In genomic region chr15:43977072-43977884, GRCh38 we compare ENCODE assay signal across 2 cellular contexts.
TF ChIP-seq lines count a peak whose summit lies in the region.

No MANE protein-coding gene starts in this region.

TF ChIP-seq in HepG2, 621 proteins besides CTCF, POLR2A, EP300 and RAD21:
- peak; percentile 30; the same call in 1 of the 2 replicates for TF ChIP-seq ATF7 (IDR thresholded peaks at IDR 0.05)
- TF ChIP-seq ATF7 (CRISPR knock-in tag; IDR thresholded peaks at IDR 0.05), result no peak
- TF ChIP-seq EEA1 (CRISPR knock-in tag; IDR thresholded peaks at IDR 0.05; ENCODE audit: borderline replicate concordance), result no peak
TF ChIP-seq in HepG2: peak in this region for 1.

TF ChIP-seq in GM12878, 131 proteins besides CTCF, POLR2A, EP300 and RAD21 (continues in another document):
- no peak for TF ChIP-seq BRCA1 (IDR thresholded peaks at IDR 0.05; ENCODE audit: low read depth, low read length)
- TF ChIP-seq RAD51 (IDR thresholded peaks at IDR 0.05), result no peak
- TF ChIP-seq ZZZ3 (IDR thresholded peaks at IDR 0.05; ENCODE audit: control insufficient read depth, insufficient read length, low read depth), result no peak
- TF ChIP-seq CUX1 (IDR thresholded peaks at IDR 0.05; ENCODE audit: insufficient replicate concordance, low read depth, low read length), result no peak
- TF ChIP-seq PRDM15 (CRISPR knock-in tag; IDR thresholded peaks at IDR 0.05), result no peak
- no peak for TF ChIP-seq RBBP5 (conservative IDR thresholded peaks at IDR 0.05)
- no peak for TF ChIP-seq KDM1A (IDR thresholded peaks at IDR 0.05; ENCODE audit: borderline replicate concordance)
- no peak for TF ChIP-seq CEBPB (IDR thresholded peaks at IDR 0.05; ENCODE audit: borderline replicate concordance in 1 of 2, low read depth in 2 of 2, low read length in 2 of 2)
- no peak for TF ChIP-seq YBX1 (IDR thresholded peaks at IDR 0.05)
- no peak for TF ChIP-seq RB1 (IDR thresholded peaks at IDR 0.05; ENCODE audit: borderline replicate concordance)
- TF ChIP-seq CBX3 (IDR thresholded peaks at IDR 0.05; ENCODE audit: borderline replicate concordance, low read depth), result no peak
- TF ChIP-seq ZNF274 (IDR thresholded peaks at IDR 0.05; ENCODE audit: insufficient read depth, insufficient read length), result no peak
- no peak for TF ChIP-seq JUND (IDR thresholded peaks at IDR 0.05; ENCODE audit: low read depth, low read length)
- peak; percentile 85 to 86 for TF ChIP-seq IKZF2 (IDR thresholded peaks at IDR 0.05)
- TF ChIP-seq GATAD2B (conservative IDR thresholded peaks at IDR 0.05; ENCODE audit: low read depth), result no peak
- no peak for TF ChIP-seq ZBTB4 (CRISPR knock-in tag; IDR thresholded peaks at IDR 0.05)
- no peak for TF ChIP-seq STAT1 (conservative IDR thresholded peaks at IDR 0.05)
- TF ChIP-seq HDAC2 (IDR thresholded peaks at IDR 0.05), result no peak
- no peak for TF ChIP-seq RCOR1 (conservative IDR thresholded peaks at IDR 0.05; ENCODE audit: low read depth, low read length)
- TF ChIP-seq SREBF1 (IDR thresholded peaks at IDR 0.05; ENCODE audit: low read length), result no peak
- no peak for TF ChIP-seq PML (IDR thresholded peaks at IDR 0.05; ENCODE audit: low read length)
- no peak for TF ChIP-seq E4F1 (IDR thresholded peaks at IDR 0.05; ENCODE audit: borderline replicate concordance, partially characterized antibody)
- TF ChIP-seq SKIL (IDR thresholded peaks at IDR 0.05; ENCODE audit: low read depth, poor library complexity, severe bottlenecking), result no peak
- TF ChIP-seq SUPT20H (IDR thresholded peaks at IDR 0.05; ENCODE audit: borderline replicate concordance, control insufficient read depth, low read depth, low read length), result no peak
- TF ChIP-seq FOS (IDR thresholded peaks at IDR 0.05; ENCODE audit: borderline replicate concordance, extremely low read depth, insufficient read length), result no peak
- TF ChIP-seq ZBED1 (IDR thresholded peaks at IDR 0.05; ENCODE audit: borderline replicate concordance), result no peak
- no peak for TF ChIP-seq ZNF687 (IDR thresholded peaks at IDR 0.05)
- peak; percentile 76 for TF ChIP-seq ATF2 (IDR thresholded peaks at IDR 0.05; ENCODE audit: low read length)
- TF ChIP-seq CBX5 (IDR thresholded peaks at IDR 0.05; ENCODE audit: low read depth), result peak; percentile 86; the same call in 1 of the 2 replicates
- TF ChIP-seq RELA (IDR thresholded peaks at IDR 0.05; ENCODE audit: borderline replicate concordance, partially characterized antibody), result no peak
- no peak for TF ChIP-seq E2F4 (IDR thresholded peaks at IDR 0.05; ENCODE audit: low read depth, low read length)
- TF ChIP-seq CHD2 (IDR thresholded peaks at IDR 0.05; ENCODE audit: borderline replicate concordance, low read depth, low read length), result no peak
- TF ChIP-seq LARP7 (IDR thresholded peaks at IDR 0.05), result no peak
